In genomic region chr15:65054333-65055200, GRCh38 we compare ENCODE assay signal across 1 cellular context.
A peak's percentile ranks its signal among the peaks of the same experiment; 100 is the strongest.
TF ChIP-seq lines count a peak whose summit lies in the region.

No MANE protein-coding gene starts in this region.

TF ChIP-seq in K562, 482 proteins besides CTCF, POLR2A, EP300 and RAD21:
- no peak for TF ChIP-seq ESRRB (CRISPR knock-in tag; IDR thresholded peaks at IDR 0.05; ENCODE audit: borderline replicate concordance)
- TF ChIP-seq ZNF512 (tag; IDR thresholded peaks at IDR 0.05), result no peak
- peak; percentile 58 for TF ChIP-seq DEAF1 (CRISPR knock-in tag; IDR thresholded peaks at IDR 0.05)
- TF ChIP-seq STAG1 (CRISPR knock-in tag; IDR thresholded peaks at IDR 0.05; ENCODE audit: borderline replicate concordance), result peak; percentile 69; the same call in 1 of the 2 replicates
- no peak for TF ChIP-seq JUN (IDR thresholded peaks at IDR 0.05; ENCODE audit: borderline replicate concordance, low read depth, low read length)
- no peak for TF ChIP-seq JUN (CRISPR knock-in tag; IDR thresholded peaks at IDR 0.05; ENCODE audit: borderline replicate concordance)
- no peak for TF ChIP-seq BRD4 (IDR thresholded peaks at IDR 0.05)
- TF ChIP-seq HDAC1 (IDR thresholded peaks at IDR 0.05), result no peak
- no peak for TF ChIP-seq ZNF764 (CRISPR knock-in tag; IDR thresholded peaks at IDR 0.05; ENCODE audit: low read depth)
- no peak for TF ChIP-seq NCOA4 (IDR thresholded peaks at IDR 0.05; ENCODE audit: partially characterized antibody)
- 0 out of 2 replicates have a peak, but pooled peaks have one; percentile 18 for TF ChIP-seq NR2C2 (CRISPR knock-in tag; IDR thresholded peaks at IDR 0.05)
- no peak for TF ChIP-seq NR2C2 (tag; IDR thresholded peaks at IDR 0.05)
- TF ChIP-seq PHB2 (IDR thresholded peaks at IDR 0.05; ENCODE audit: low read depth), result no peak
- TF ChIP-seq KLF16 (IDR thresholded peaks at IDR 0.05), result 0 out of 2 replicates have a peak, but pooled peaks have one; percentile 13
- peak in 1 of 3 experiments; percentile 27 for TF ChIP-seq YY1 (IDR thresholded peaks at IDR 0.05; ENCODE audit: borderline replicate concordance in 1 of 3, control insufficient read depth in 1 of 3, extremely low read depth in 1 of 3, insufficient read depth in 3 of 3, insufficient read length in 1 of 3, insufficient replicate concordance in 2 of 3, low read depth in 1 of 3, low read length in 2 of 3)
- TF ChIP-seq HCFC1 (IDR thresholded peaks at IDR 0.05; ENCODE audit: low read depth, low read length), result no peak
- no peak for TF ChIP-seq ZNF24 (IDR thresholded peaks at IDR 0.05)
- TF ChIP-seq MEIS2 (IDR thresholded peaks at IDR 0.05; ENCODE audit: partially characterized antibody), result peak; percentile 70
- no peak for TF ChIP-seq XRCC4 (IDR thresholded peaks at IDR 0.05; ENCODE audit: extremely low read depth, insufficient read depth, insufficient read length)
- TF ChIP-seq TFAP4 (CRISPR knock-in tag; IDR thresholded peaks at IDR 0.05; ENCODE audit: borderline replicate concordance), result peak; percentile 72
- no peak for TF ChIP-seq CAMTA2 (CRISPR knock-in tag; conservative IDR thresholded peaks at IDR 0.05)
- no peak for TF ChIP-seq SP2 (IDR thresholded peaks at IDR 0.05; ENCODE audit: extremely low read depth, low read depth, low read length, poor library complexity, severe bottlenecking)
- no peak for TF ChIP-seq RREB1 (CRISPR knock-in tag; IDR thresholded peaks at IDR 0.05)
- TF ChIP-seq DPF2 (IDR thresholded peaks at IDR 0.05), result no peak
- no peak for TF ChIP-seq PBX2 (CRISPR knock-in tag; IDR thresholded peaks at IDR 0.05; ENCODE audit: low read depth)
- TF ChIP-seq PBX2 (tag; conservative IDR thresholded peaks at IDR 0.05; ENCODE audit: low read depth), result 0 out of 2 replicates have a peak, but pooled peaks have one; percentile 51
- TF ChIP-seq ZNF77 (CRISPR knock-in tag; IDR thresholded peaks at IDR 0.05), result no peak
- TF ChIP-seq L3MBTL2 (IDR thresholded peaks at IDR 0.05), result 0 out of 2 replicates have a peak, but pooled peaks have one; percentile 17
- TF ChIP-seq PKNOX1 (IDR thresholded peaks at IDR 0.05), result peak; percentile 78
- TF ChIP-seq TAF15 (IDR thresholded peaks at IDR 0.05; ENCODE audit: low read depth, low read length), result no peak
- TF ChIP-seq SMC3 (conservative IDR thresholded peaks at IDR 0.05; ENCODE audit: insufficient read depth, low read depth, low read length), result peak; percentile 97
- TF ChIP-seq RBM22 (IDR thresholded peaks at IDR 0.05; ENCODE audit: low read depth, low read length, poor library complexity, severe bottlenecking), result no peak
- 0 out of 4 replicates have a peak, but pooled peaks of 1 of the 2 experiments have one; percentile 32 for TF ChIP-seq RCOR1 (IDR thresholded peaks at IDR 0.05; ENCODE audit: borderline replicate concordance in 1 of 2, low read depth in 2 of 2, low read length in 2 of 2)
- no peak for TF ChIP-seq ETV5 (CRISPR knock-in tag; IDR thresholded peaks at IDR 0.05; ENCODE audit: low read depth)
- TF ChIP-seq TEAD1 (CRISPR knock-in tag; IDR thresholded peaks at IDR 0.05), result no peak
- no peak for TF ChIP-seq ZNF780A (CRISPR knock-in tag; IDR thresholded peaks at IDR 0.05)
- no peak for TF ChIP-seq SPI1 (IDR thresholded peaks at IDR 0.05; ENCODE audit: borderline replicate concordance, low read depth, low read length)
- 0 out of 2 replicates have a peak, but pooled peaks have one; percentile 46 for TF ChIP-seq CREM (IDR thresholded peaks at IDR 0.05; ENCODE audit: low read depth)
